8 cellular contexts compared by ENCODE assay signal in the genomic region with DNA sequence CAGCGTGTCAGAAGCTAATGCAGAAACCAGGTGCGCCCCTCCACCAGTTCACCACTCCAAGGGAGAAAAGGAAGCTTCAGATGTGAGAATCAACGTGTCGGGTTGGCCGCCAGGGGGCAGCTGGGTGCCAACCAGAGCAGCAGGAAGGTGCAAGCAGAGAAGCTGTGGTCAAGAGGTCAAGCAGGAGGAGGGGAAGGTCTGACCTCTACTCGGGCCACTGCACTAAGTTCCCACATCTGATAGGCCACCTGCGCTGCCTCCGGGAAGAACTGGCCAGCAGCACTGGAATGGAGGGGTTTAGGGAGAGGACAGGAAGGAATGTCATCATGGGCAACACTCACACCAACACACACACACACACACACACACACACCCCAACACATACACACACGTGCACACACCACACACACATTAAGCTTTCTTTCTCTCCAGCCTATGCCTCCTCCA. TPM values are rescaled to one million over a fixed set of nuclear protein-coding genes. Genes with fewer than 3 reads are reported as not detected.
DNase-seq lines count a peak whose midpoint lies in the region; ATAC-seq, FAIRE-seq and TF ChIP-seq lines count a peak whose summit lies in the region.

No MANE protein-coding gene starts in this region.

- no peak overlapping the region for H3K4me2 ChIP-seq in endothelial cell of umbilical vein (ENCODE audit: insufficient read depth, low read length)

- intact Hi-C loops in endothelial cell of umbilical vein (cut with micrococcal nuclease): loop anchor here (1.0 to 5.0 kb wide), 5 partner anchors 31 to 397 kb away; a partner anchor contains a TSS
- intact Hi-C loops in mucosa of descending colon (cut with DNase I, micrococcal nuclease): loop anchor here (5.0 to 10.0 kb wide), 2 partner anchors 36 to 119 kb away; no protein-coding TSS in a partner anchor

- TF ChIP-seq CTCF in endothelial cell of umbilical vein (IDR thresholded peaks at IDR 0.05; ENCODE audit: extremely low read depth in 1 of 2, insufficient read depth in 1 of 2, low read depth in 1 of 2, low read length in 2 of 2) (peak; percentile 69 to 86), mucosa of descending colon (IDR thresholded peaks at IDR 0.05) (peak; percentile 60)

- H3K4me3 ChIP-seq in endothelial cell of umbilical vein (replicated peaks in 1 of 3; ENCODE audit: insufficient read depth in 1 of 3, low read depth in 1 of 3, low read length in 3 of 3) (no peak overlapping the region), mucosa of descending colon (no peak overlapping the region)

- H3K27me3 ChIP-seq in endothelial cell of umbilical vein (ENCODE audit: control insufficient read depth in 2 of 2, insufficient read depth in 2 of 2, low read length in 2 of 2): no peaks in the 10 kb centered on the region

- ATAC-seq in HG02678 (IDR thresholded peaks at IDR 0.05; ENCODE audit: unreplicated experiment): peak; percentile 28
- ATAC-seq in activated CD8-positive, alpha-beta memory T cell treated with anti-CD3 and anti-CD28 coated beads, Interleukin-2, amount 10 ng/mL, durations not matched to agents 7 days and 5 days: peak; percentile 63
- ATAC-seq in mucosa of descending colon: peak; percentile 64

- POLR2A ChIA-PET in endothelial cell of umbilical vein (lab: Charles Lee): interaction anchor here (2.0 kb wide), 1 partner anchor 39 kb away, joined by 11 read pairs; no protein-coding TSS in a partner anchor

- H3K27ac Mint-ChIP-seq in activated CD8-positive, alpha-beta memory T cell treated with anti-CD3 and anti-CD28 coated beads, Interleukin-2, amount 10 ng/mL, durations not matched to agents 7 days and 5 days: peak overlapping the region; percentile 75

- H2AFZ ChIP-seq in endothelial cell of umbilical vein (ENCODE audit: low read depth, low read length): no peak overlapping the region

- peaks cover 39% of the 10 kb centered on the region for H3K4me1 Mint-ChIP-seq in activated CD8-positive, alpha-beta memory T cell treated with anti-CD3 and anti-CD28 coated beads, Interleukin-2, amount 10 ng/mL, durations not matched to agents 7 days and 5 days

- CTCF ChIA-PET in activated CD8-positive, alpha-beta memory T cell treated with anti-CD3 and anti-CD28 coated beads, Interleukin-2, amount 10 ng/mL, durations not matched to agents 7 days and 5 days (lab: Charles Lee): interaction anchor here (0.7 to 11.9 kb wide), 40 partner anchors 11 to 337 kb away, joined by 3 to 260 read pairs (median 6); a partner anchor contains a TSS
- CTCF ChIA-PET in endothelial cell of umbilical vein (lab: Charles Lee): interaction anchor here (0.6 to 10.2 kb wide), 51 partner anchors 9 to 526 kb away, joined by 3 to 409 read pairs (median 6); a partner anchor contains a TSS

- BruUV-seq in endothelial cell of umbilical vein (replicated peaks; lab: Mats Ljungman, UMichigan): no TSS peak

- no peaks in the 10 kb centered on the region for H3K4me1 ChIP-seq in endothelial cell of umbilical vein (ENCODE audit: control insufficient read depth, extremely low read depth, insufficient read depth, low read length)
- no peaks in the 10 kb centered on the region for H3K4me1 ChIP-seq in mucosa of descending colon (ENCODE audit: low read depth)

- no peaks in the 10 kb centered on the region for H3K9me1 ChIP-seq in endothelial cell of umbilical vein (replicated peaks; ENCODE audit: control insufficient read depth, extremely low read depth, insufficient read depth, low read length)

- H3K27me3 Mint-ChIP-seq in activated CD8-positive, alpha-beta memory T cell treated with anti-CD3 and anti-CD28 coated beads, Interleukin-2, amount 10 ng/mL, durations not matched to agents 7 days and 5 days: no peaks in the 10 kb centered on the region

- DNase-seq in ELF-1 (ENCODE audit: low read depth, low spot score): peak; percentile 86
- DNase-seq in NCI-H774 (lab: John Stamatoyannopoulos, UW): peak; percentile 21
- peak; percentile 75 for DNase-seq in activated CD8-positive, alpha-beta memory T cell treated with anti-CD3 and anti-CD28 coated beads, Interleukin-2, amount 10 ng/mL, durations not matched to agents 7 days and 5 days
- DNase-seq in endothelial cell of umbilical vein (ENCODE audit: low read depth, low spot score): peak; percentile 57
- DNase-seq in mucosa of descending colon: peak; percentile 78 to 86 (median 79)
- peak; percentile 45 to 48 for DNase-seq in stimulated activated CD8-positive, alpha-beta memory T cell treated with anti-CD3 and anti-CD28 coated beads, Interleukin-7, amount 100 ng/mL, for 4 hours (ENCODE audit: low read depth in 2 of 2)
- DNase-seq in NCI-H2171 treated with DMSO at 0.1 percent for 48 hours (lab: John Stamatoyannopoulos, UW): no peak

- no peaks in the 10 kb centered on the region for H3K9me3 Mint-ChIP-seq in activated CD8-positive, alpha-beta memory T cell treated with anti-CD3 and anti-CD28 coated beads, Interleukin-2, amount 10 ng/mL, durations not matched to agents 7 days and 5 days (ENCODE audit: low read depth)

- H3K27ac ChIP-seq in endothelial cell of umbilical vein (ENCODE audit: insufficient read depth, low read depth, low read length): no peak overlapping the region

- H3K4me3 Mint-ChIP-seq in activated CD8-positive, alpha-beta memory T cell treated with anti-CD3 and anti-CD28 coated beads, Interleukin-2, amount 10 ng/mL, durations not matched to agents 7 days and 5 days: no peak overlapping the region

- H3K36me3 ChIP-seq in endothelial cell of umbilical vein (ENCODE audit: control insufficient read depth in 2 of 2, extremely low read depth in 1 of 2, insufficient read depth in 2 of 2, low read length in 2 of 2) (peaks cover 22 to 63% of the 10 kb centered on the region in 2 experiments), mucosa of descending colon (ENCODE audit: low read depth) (no peaks in the 10 kb centered on the region)

- dilution Hi-C loops in endothelial cell of umbilical vein (cut with MboI; ENCODE audit: extremely low pct_ligation_motif_present, low sequenced_read_pairs): no loop called here

- H3K9ac ChIP-seq in endothelial cell of umbilical vein (replicated peaks; ENCODE audit: extremely low read depth, insufficient read depth, low read length): no peak overlapping the region

- H3K36me3 Mint-ChIP-seq in activated CD8-positive, alpha-beta memory T cell treated with anti-CD3 and anti-CD28 coated beads, Interleukin-2, amount 10 ng/mL, durations not matched to agents 7 days and 5 days: peaks cover 76% of the 10 kb centered on the region

- TF ChIP-seq POLR2A in endothelial cell of umbilical vein (IDR thresholded peaks at IDR 0.05; ENCODE audit: low read depth, low read length): no peak

- FAIRE-seq in endothelial cell of umbilical vein (lab: Jason Lieb, UNC): peak; percentile 88

- no peaks in the 10 kb centered on the region for H3K79me2 ChIP-seq in endothelial cell of umbilical vein (ENCODE audit: control insufficient read depth, insufficient read depth, low read length)

- no peaks in the 10 kb centered on the region for H4K20me1 ChIP-seq in endothelial cell of umbilical vein (replicated peaks; ENCODE audit: control insufficient read depth, extremely low read depth, insufficient read depth, low read length)

- H3K9me3 ChIP-seq in endothelial cell of umbilical vein (replicated peaks; ENCODE audit: control insufficient read depth, insufficient read depth, low read length) (no peaks in the 10 kb centered on the region), mucosa of descending colon (no peaks in the 10 kb centered on the region)

TF ChIP-seq in endothelial cell of umbilical vein, 7 proteins besides CTCF, POLR2A, EP300 and RAD21:
- no peak for TF ChIP-seq MYC (IDR thresholded peaks at IDR 0.05; ENCODE audit: low read depth, low read length)
- TF ChIP-seq GATA2 (IDR thresholded peaks at IDR 0.05; ENCODE audit: insufficient read depth, insufficient read length, low read depth, low read length): no peak
- no peak for TF ChIP-seq EZH2 (IDR thresholded peaks at IDR 0.05; ENCODE audit: borderline replicate concordance, low read depth, low read length, severe bottlenecking)
- TF ChIP-seq FOS (IDR thresholded peaks at IDR 0.05; ENCODE audit: borderline replicate concordance, insufficient read depth, low read length): no peak
- no peak for TF ChIP-seq JUN (IDR thresholded peaks at IDR 0.05; ENCODE audit: borderline replicate concordance, insufficient read depth, insufficient read length, low read depth)
- no peak for TF ChIP-seq POLR2AphosphoS5 (IDR thresholded peaks at IDR 0.05; ENCODE audit: insufficient read depth, low read depth, low read length)
- TF ChIP-seq, protein P1, sequence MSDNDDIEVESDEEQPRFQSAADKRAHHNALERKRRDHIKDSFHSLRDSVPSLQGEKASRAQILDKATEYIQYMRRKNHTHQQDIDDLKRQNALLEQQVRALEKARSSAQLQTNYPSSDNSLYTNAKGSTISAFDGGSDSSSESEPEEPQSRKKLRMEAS (IDR thresholded peaks at IDR 0.05; ENCODE audit: insufficient read depth, insufficient read length): no peak
TF ChIP-seq in endothelial cell of umbilical vein: peak in this region for 0.

RNA-seq across cellular contexts. Expression of a gene that starts 31.4 kb away (rescaled TPM):
- total RNA-seq in activated CD8-positive, alpha-beta memory T cell treated with anti-CD3 and anti-CD28 coated beads, Interleukin-2, amount 10 ng/mL, durations not matched to agents 7 days and 5 days: 100 to 1,000 TPM; 623 to 640 TPM
- total RNA-seq in endothelial cell of umbilical vein (240 and 266 TPM in 2 replicates), mucosa of descending colon (100 to 1,000 TPM in 1 of 3 donors, 10 to 100 TPM in 2; 21.4 to 180 (median 68.0) TPM)
- polyA plus RNA-seq in endothelial cell of umbilical vein: 173 and 195 TPM in 2 replicates
- polyA plus RNA-seq in endothelial cell of umbilical vein (2011; cell fraction: cytosol; rRNA removed): 188 and 193 TPM in 2 replicates
- polyA plus RNA-seq in endothelial cell of umbilical vein (2011; cell fraction: nucleus; rRNA removed): 166 and 173 TPM in 2 replicates
- polyA plus RNA-seq in endothelial cell of umbilical vein (2012): 191 and 212 TPM in 2 replicates
- polyA minus RNA-seq in endothelial cell of umbilical vein: 285 and 304 TPM in 2 replicates
- 37.5 TPM for polyA minus RNA-seq in endothelial cell of umbilical vein (2011; cell fraction: cytosol; rRNA and poly(A)+ RNA removed)
- 130 and 133 TPM in 2 replicates for polyA minus RNA-seq in endothelial cell of umbilical vein (2011; cell fraction: nucleus; rRNA and poly(A)+ RNA removed)

RNA-seq across cellular contexts. Expression of a gene that starts 45.4 kb away (rescaled TPM):
- total RNA-seq in activated CD8-positive, alpha-beta memory T cell treated with anti-CD3 and anti-CD28 coated beads, Interleukin-2, amount 10 ng/mL, durations not matched to agents 7 days and 5 days: 100 to 1,000 TPM; 136 to 201 TPM
- total RNA-seq in endothelial cell of umbilical vein (87.0 and 96.8 TPM in 2 replicates), mucosa of descending colon (100 to 1,000 TPM; 140 to 218 (median 156) TPM)
- polyA plus RNA-seq in endothelial cell of umbilical vein: 37.2 and 43.0 TPM in 2 replicates
- 56.0 and 62.7 TPM in 2 replicates for polyA plus RNA-seq in endothelial cell of umbilical vein (2011; cell fraction: cytosol; rRNA removed)
- polyA plus RNA-seq in endothelial cell of umbilical vein (2011; cell fraction: nucleus; rRNA removed): 48.3 and 53.2 TPM in 2 replicates
- polyA plus RNA-seq in endothelial cell of umbilical vein (2012): 50.7 and 56.8 TPM in 2 replicates
- 57.8 and 80.8 TPM in 2 replicates for polyA minus RNA-seq in endothelial cell of umbilical vein
- polyA minus RNA-seq in endothelial cell of umbilical vein (2011; cell fraction: cytosol; rRNA and poly(A)+ RNA removed): 42.1 TPM
- 52.3 and 55.6 TPM in 2 replicates for polyA minus RNA-seq in endothelial cell of umbilical vein (2011; cell fraction: nucleus; rRNA and poly(A)+ RNA removed)
